ENCODE assay signal across 31 cellular contexts in genomic region chr1:42586016-42586415, GRCh38.
"Had no signal": no experiment of that assay in that cellular context is flagged by ENCODE, and none has a peak within 500 bp of the region (broad histone marks: within the 10 kb centered on the region; RNA-seq: fewer than 3 reads in every experiment).

No MANE protein-coding gene starts in this region.

- H3K4me1 ChIP-seq: adrenal gland, ascending aorta, colonic mucosa, right lobe of liver, tibial nerve had no signal

- ATAC-seq: activated CD4-positive, CD25-positive, alpha-beta regulatory T cell treated with anti-CD3 and anti-CD28 coated beads, Interleukin-2, amount 50 U/mL, for 24 hours; effector memory CD8-positive, alpha-beta T cell; left colon; naive thymus-derived CD4-positive, alpha-beta T cell; right lobe of liver; stimulated activated effector memory CD8-positive, alpha-beta T cell treated with anti-CD3 and anti-CD28 coated beads, Interleukin-12 subunit alpha, Interleukin-12 subunit beta, amount 100 ng/mL, for 72 hours had no signal

- H3K36me3 ChIP-seq: adrenal gland, cardiac muscle cell, colonic mucosa, ovary, right lobe of liver had no signal

- H3K36me3 Mint-ChIP-seq: stimulated activated effector memory CD8-positive, alpha-beta T cell treated with anti-CD3 and anti-CD28 coated beads, Interleukin-12 subunit alpha, Interleukin-12 subunit beta, amount 100 ng/mL, for 72 hours had no signal

- H3K27ac ChIP-seq: adrenal gland, ascending aorta, cardiac muscle cell, colonic mucosa, ovary, right lobe of liver, tibial nerve, VCaP had no signal

- H3K27me3 ChIP-seq: adrenal gland, ascending aorta, cardiac muscle cell, colonic mucosa, ovary, right lobe of liver, tibial nerve had no signal

- H3K4me1 Mint-ChIP-seq: activated naive CD8-positive, alpha-beta T cell treated with anti-CD3 and anti-CD28 coated beads for 36 hours; brain; immature natural killer cell; mesothelial cell of epicardium; naive thymus-derived CD4-positive, alpha-beta T cell; stimulated activated effector memory CD8-positive, alpha-beta T cell treated with anti-CD3 and anti-CD28 coated beads, Interleukin-12 subunit alpha, Interleukin-12 subunit beta, amount 100 ng/mL, for 72 hours had no signal

- FAIRE-seq: TTC549 had no signal

- H3K9me3 ChIP-seq: adrenal gland, ascending aorta, colonic mucosa, ovary, right lobe of liver, tibial nerve had no signal

- H3K27ac Mint-ChIP-seq: activated naive CD8-positive, alpha-beta T cell treated with anti-CD3 and anti-CD28 coated beads for 36 hours; brain; effector memory CD8-positive, alpha-beta T cell; immature natural killer cell; mesothelial cell of epicardium; naive thymus-derived CD4-positive, alpha-beta T cell; progenitor cell of endocrine pancreas; stimulated activated effector memory CD8-positive, alpha-beta T cell treated with anti-CD3 and anti-CD28 coated beads, Interleukin-12 subunit alpha, Interleukin-12 subunit beta, amount 100 ng/mL, for 72 hours had no signal

- H3K4me3 Mint-ChIP-seq: activated naive CD8-positive, alpha-beta T cell treated with anti-CD3 and anti-CD28 coated beads for 36 hours; brain; effector memory CD8-positive, alpha-beta T cell; immature natural killer cell; mesothelial cell of epicardium; naive thymus-derived CD4-positive, alpha-beta T cell; stimulated activated effector memory CD8-positive, alpha-beta T cell treated with anti-CD3 and anti-CD28 coated beads, Interleukin-12 subunit alpha, Interleukin-12 subunit beta, amount 100 ng/mL, for 72 hours had no signal

- H3K4me3 ChIP-seq: adrenal gland, ascending aorta, cardiac muscle cell, colonic mucosa, ovary, right lobe of liver, tibial nerve had no signal

- DNase-seq: activated CD4-positive, alpha-beta T cell treated with anti-CD3 and anti-CD28 coated beads for 48 hours; activated CD4-positive, alpha-beta T cell treated with anti-CD3 and anti-CD28 coated beads, Interleukin-2, amount 50 U/mL, for 48 hours; activated CD8-positive, alpha-beta memory T cell treated with anti-CD3 and anti-CD28 coated beads for 24 hours; activated effector memory CD4-positive, alpha-beta T cell treated with Interleukin-2 at 50 U/mL for 16 hours; activated naive CD4-positive, alpha-beta T cell treated with Interleukin-2 at 50 U/mL for 16 hours; activated naive CD8-positive, alpha-beta T cell treated with anti-CD3 and anti-CD28 coated beads for 36 hours; adrenal gland; cerebellar nuclear complex; colonic mucosa; effector memory CD8-positive, alpha-beta T cell; head of caudate nucleus; hypothalamus; immature natural killer cell; kidney; left colon; mammary epithelial cell; naive thymus-derived CD4-positive, alpha-beta T cell; ovary; right lobe of liver; stimulated activated CD4-positive, alpha-beta T cell treated with anti-CD3 and anti-CD28 coated beads, Interleukin-12 subunit alpha, Interleukin-12 subunit beta, amount 100 ng/mL, for 4 hours; stimulated activated CD4-positive, alpha-beta T cell treated with anti-CD3 and anti-CD28 coated beads, Interleukin-4, amount 100 ng/mL, for 24 hours had no signal

- H3K27me3 Mint-ChIP-seq: activated naive CD8-positive, alpha-beta T cell treated with anti-CD3 and anti-CD28 coated beads for 36 hours; brain; effector memory CD8-positive, alpha-beta T cell; progenitor cell of endocrine pancreas had no signal

- H3K9me3 Mint-ChIP-seq: effector memory CD8-positive, alpha-beta T cell had no signal
